16 cellular contexts compared by ENCODE assay signal in genomic region chr7:46024263-46024916, GRCh38.
"Had no signal": no experiment of that assay in that cellular context is flagged by ENCODE, and none has a peak within 500 bp of the region (broad histone marks: within the 10 kb centered on the region; RNA-seq: fewer than 3 reads in every experiment).

No MANE protein-coding gene starts in this region.

- H3K27ac ChIP-seq: dorsolateral prefrontal cortex, heart left ventricle, left lung, ovary, transverse colon, VCaP had no signal

- H3K4me1 ChIP-seq: heart left ventricle, left lung, transverse colon had no signal

- H3K4me3 ChIP-seq: dorsolateral prefrontal cortex, heart left ventricle, left lung, ovary, transverse colon had no signal

- DNase-seq: activated CD4-positive, alpha-beta memory T cell treated with anti-CD3 and anti-CD28 coated beads for 36 hours; activated gamma-delta T cell treated with Interleukin-2 at 50 U/mL for 16 hours; activated naive CD8-positive, alpha-beta T cell treated with anti-CD3 and anti-CD28 coated beads for 36 hours; activated T-cell treated with anti-CD3 and anti-CD28 coated beads, Interleukin-2, amount 50 U/mL, for 72 hours; anterior cingulate cortex; dorsolateral prefrontal cortex; foreskin melanocyte; heart left ventricle; left lung; mesendoderm; ovary; stimulated activated CD4-positive, alpha-beta T cell treated with anti-CD3 and anti-CD28 coated beads, Interleukin-1b, Interleukin-23, amount 100 ng/mL, for 48 hours; stimulated activated naive B cell treated with anti-CD40 and anti-IgM and Interleukin-4, amounts not matched to agents 10 μg/mL and 1 μg/mL and 100 μg/mL, for 72 hours; T-cell; transverse colon had no signal

- H3K9me3 ChIP-seq: heart left ventricle, ovary, transverse colon had no signal

- H3K27me3 ChIP-seq: heart left ventricle, left lung, ovary, transverse colon had no signal

- ATAC-seq: activated T-cell treated with anti-CD3 and anti-CD28 coated beads, Interleukin-2, amount 50 U/mL, for 72 hours; heart left ventricle; left lung; stimulated activated naive B cell treated with anti-CD40 and anti-IgM and Interleukin-4, amounts not matched to agents 10 μg/mL and 1 μg/mL and 100 μg/mL, for 72 hours; T-cell had no signal

- H3K36me3 ChIP-seq: heart left ventricle, left lung, ovary, transverse colon had no signal
